Comparison of ENCODE assay signal across 15 cellular contexts in the genomic region with DNA sequence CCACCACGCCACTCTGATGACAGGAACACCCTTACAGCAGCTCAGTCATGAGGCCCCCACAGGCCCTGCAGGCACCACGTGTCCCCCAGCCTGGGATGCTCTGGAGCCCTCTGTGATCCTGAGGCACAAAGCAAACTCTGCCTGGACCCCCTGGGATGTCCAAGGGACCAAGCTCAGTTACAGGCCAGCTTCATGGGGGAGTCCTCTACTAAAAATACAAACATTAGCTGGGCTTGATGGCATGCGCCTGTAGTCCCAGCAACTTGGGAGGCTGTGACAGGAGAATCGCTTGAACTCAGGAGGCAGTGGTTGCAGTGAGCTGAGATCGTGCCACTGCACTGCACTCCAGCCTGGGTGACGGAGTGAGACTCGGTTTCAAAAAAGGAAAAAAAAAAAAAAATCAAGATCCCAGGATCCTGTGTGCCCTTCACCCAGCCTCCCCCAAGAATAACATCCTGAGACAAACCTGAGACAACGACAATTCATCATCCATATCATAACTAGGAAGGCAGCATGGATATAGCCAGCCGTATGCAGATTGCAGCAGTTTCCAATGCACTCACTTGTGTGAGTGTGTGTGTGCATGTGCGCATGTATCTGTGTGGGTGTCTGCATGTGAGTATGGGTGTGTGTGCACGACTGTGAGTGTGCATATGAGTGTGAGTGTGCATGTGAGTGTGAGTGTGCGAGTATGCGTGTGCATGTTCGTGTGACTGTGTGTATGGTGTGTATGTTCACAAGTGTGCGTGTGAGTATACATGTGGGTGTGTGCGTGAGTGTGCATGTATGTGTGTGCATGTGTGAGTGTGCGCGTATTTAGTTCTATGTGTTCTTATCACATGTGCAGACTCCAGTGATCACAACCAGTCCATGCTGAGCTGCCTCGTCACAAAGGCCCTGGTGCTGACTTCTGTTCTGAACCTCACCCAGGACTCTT. TPM values are rescaled to one million over a fixed set of nuclear protein-coding genes. Genes with fewer than 3 reads are reported as not detected.
DNase-seq lines count a peak whose midpoint lies in the region; ATAC-seq and TF ChIP-seq lines count a peak whose summit lies in the region.
"Had no signal": no experiment of that assay in that cellular context is flagged by ENCODE, and none has a peak within 500 bp of the region (broad histone marks: within the 10 kb centered on the region; RNA-seq: fewer than 3 reads in every experiment).

No MANE protein-coding gene starts in this region.

- H3K4me3 ChIP-seq in esophagus muscularis mucosa: no peak overlapping the region
- H3K4me3 ChIP-seq in psoas muscle: peak overlapping the region; percentile 79
- no peak overlapping the region for H3K4me3 ChIP-seq in Peyer's patch
- H3K4me3 ChIP-seq: colonic mucosa, spleen had no signal

- POLR2A ChIA-PET in RWPE1 (lab: Yijun Ruan, JAX; ENCODE audit: low non-redundant PET): no interaction called here

- H3K4me3 Mint-ChIP-seq in stimulated activated effector memory CD8-positive, alpha-beta T cell treated with anti-CD3 and anti-CD28 coated beads, Interleukin-12 subunit alpha, Interleukin-12 subunit beta, amount 100 ng/mL, for 72 hours: no peak overlapping the region
- H3K4me3 Mint-ChIP-seq: activated naive CD4-positive, alpha-beta T cell treated with anti-CD3 and anti-CD28 coated beads, Interleukin-2, amount 50 U/mL, for 24 hours had no signal

- H3K27ac Mint-ChIP-seq in stimulated activated effector memory CD8-positive, alpha-beta T cell treated with anti-CD3 and anti-CD28 coated beads, Interleukin-12 subunit alpha, Interleukin-12 subunit beta, amount 100 ng/mL, for 72 hours: no peak overlapping the region

- H3K4me1 ChIP-seq in esophagus muscularis mucosa: peaks cover 91 to 100% (median 99%) of the 10 kb centered on the region in 4 donors
- peaks cover 78% of the 10 kb centered on the region for H3K4me1 ChIP-seq in psoas muscle
- H3K4me1 ChIP-seq in Peyer's patch: peaks cover 0 to 73% (median 15%) of the 10 kb centered on the region in 4 donors

- H3K27me3 ChIP-seq in esophagus muscularis mucosa: no peaks in the 10 kb centered on the region
- no peaks in the 10 kb centered on the region for H3K27me3 ChIP-seq in psoas muscle (ENCODE audit: insufficient read depth in 3 of 3, low read length in 2 of 3)
- H3K27me3 ChIP-seq in Peyer's patch: no peaks in the 10 kb centered on the region
- H3K27me3 ChIP-seq: colonic mucosa, spleen had no signal

- intact Hi-C loops in esophagus muscularis mucosa (cut with DNase I): loop anchor here (5.0 to 10.0 kb wide), 3 partner anchors 93 to 250 kb away; no protein-coding TSS in a partner anchor
- intact Hi-C loops in psoas muscle (cut with DNase I): loop anchor here (5.0 to 10.0 kb wide), 6 partner anchors 52 to 252 kb away; partner anchors contain the start of gene NCOR2 (in 2 of the 2)

- CTCF ChIA-PET in RWPE1 (lab: Yijun Ruan, JAX): no interaction called here

- H3K36me3 Mint-ChIP-seq in stimulated activated effector memory CD8-positive, alpha-beta T cell treated with anti-CD3 and anti-CD28 coated beads, Interleukin-12 subunit alpha, Interleukin-12 subunit beta, amount 100 ng/mL, for 72 hours: peaks cover 6% of the 10 kb centered on the region
- H3K36me3 Mint-ChIP-seq: activated naive CD4-positive, alpha-beta T cell treated with anti-CD3 and anti-CD28 coated beads, Interleukin-2, amount 50 U/mL, for 24 hours had no signal

- ATAC-seq in psoas muscle (peak in 1 of 4 donors; percentile 0), GM21423 (IDR thresholded peaks at IDR 0.05; ENCODE audit: unreplicated experiment) (no peak)
- ATAC-seq in stimulated activated effector memory CD8-positive, alpha-beta T cell treated with anti-CD3 and anti-CD28 coated beads, Interleukin-12 subunit alpha, Interleukin-12 subunit beta, amount 100 ng/mL, for 72 hours: no peak

- TF ChIP-seq EP300 in esophagus muscularis mucosa (IDR thresholded peaks at IDR 0.05): no peak

- no peaks in the 10 kb centered on the region for H3K9me3 Mint-ChIP-seq in stimulated activated effector memory CD8-positive, alpha-beta T cell treated with anti-CD3 and anti-CD28 coated beads, Interleukin-12 subunit alpha, Interleukin-12 subunit beta, amount 100 ng/mL, for 72 hours
- H3K9me3 Mint-ChIP-seq: activated naive CD4-positive, alpha-beta T cell treated with anti-CD3 and anti-CD28 coated beads, Interleukin-2, amount 50 U/mL, for 24 hours had no signal

- TF ChIP-seq CTCF in 22Rv1 (IDR thresholded peaks at IDR 0.05) (no peak), RWPE1 (conservative IDR thresholded peaks at IDR 0.05; ENCODE audit: low read depth) (no peak), esophagus muscularis mucosa (IDR thresholded peaks at IDR 0.05) (no peak), psoas muscle (IDR thresholded peaks at IDR 0.05) (no peak), Peyer's patch (IDR thresholded peaks at IDR 0.05) (no peak)

- 82% methylated on average over 19 of the region's 19 CpGs for WGBS in esophagus muscularis mucosa
- WGBS in psoas muscle, 3 donors: 81 to 82% (median 82%) methylated on average over 19 of the region's 19 CpGs

- peaks cover 0 to 11% (median 0%) of the 10 kb centered on the region in 4 donors for H3K36me3 ChIP-seq in esophagus muscularis mucosa
- H3K36me3 ChIP-seq in psoas muscle (ENCODE audit: insufficient read depth in 1 of 2, low read depth in 1 of 2): no peaks in the 10 kb centered on the region
- no peaks in the 10 kb centered on the region for H3K36me3 ChIP-seq in Peyer's patch
- H3K36me3 ChIP-seq: colonic mucosa had no signal

- peaks cover 37% of the 10 kb centered on the region for H3K4me1 Mint-ChIP-seq in stimulated activated effector memory CD8-positive, alpha-beta T cell treated with anti-CD3 and anti-CD28 coated beads, Interleukin-12 subunit alpha, Interleukin-12 subunit beta, amount 100 ng/mL, for 72 hours

- no peak for TF ChIP-seq POLR2A in esophagus muscularis mucosa (IDR thresholded peaks at IDR 0.05; ENCODE audit: low read depth)
- TF ChIP-seq POLR2A in Peyer's patch (IDR thresholded peaks at IDR 0.05): no peak

- peak overlapping the region; percentile 100; the same call in 1 of the 2 replicates for H3K27ac ChIP-seq in 22Rv1
- peak overlapping the region; percentile 100 for H3K27ac ChIP-seq in RWPE1
- peak overlapping the region; percentile 96 to 98 (median 97) for H3K27ac ChIP-seq in esophagus muscularis mucosa (replicated peaks in 1 of 4)
- H3K27ac ChIP-seq in psoas muscle: peak overlapping the region; percentile 97
- no peak overlapping the region for H3K27ac ChIP-seq in Peyer's patch
- H3K27ac ChIP-seq: colonic mucosa had no signal

- DNase-seq in RWPE1 (ENCODE audit: low spot score) (no peak), esophagus muscularis mucosa (ENCODE audit: extremely low spot score) (no peak), psoas muscle (no peak), Peyer's patch (no peak)
- no peak for DNase-seq in stimulated activated CD4-positive, alpha-beta T cell treated with anti-CD3 and anti-CD28 coated beads, Interleukin-4, amount 100 ng/mL, for 24 hours
- no peak for DNase-seq in stimulated activated effector memory CD8-positive, alpha-beta T cell treated with anti-CD3 and anti-CD28 coated beads, Interleukin-12 subunit alpha, Interleukin-12 subunit beta, amount 100 ng/mL, for 72 hours (ENCODE audit: low spot score in 2 of 2)
- DNase-seq: colonic mucosa, DMS53, NCI-H1694 treated with DMSO at 0.1 percent for 48 hours, NCI-H526, SIG-M5, spleen had no signal

- H3K9me3 ChIP-seq in esophagus muscularis mucosa (no peaks in the 10 kb centered on the region), psoas muscle (no peaks in the 10 kb centered on the region), Peyer's patch (no peaks in the 10 kb centered on the region)
- H3K9me3 ChIP-seq: colonic mucosa, spleen had no signal

RNA-seq across cellular contexts. Expression of gene NCOR2, which starts 52.1 kb away (rescaled TPM):
- 100 to 1,000 TPM; 107 to 188 (median 131) TPM for total RNA-seq in esophagus muscularis mucosa
- 100 to 1,000 TPM; 134 to 164 (median 146) TPM for total RNA-seq in psoas muscle
- polyA plus RNA-seq in psoas muscle: 10 to 100 TPM; 44.1 to 62.2 (median 60.9) TPM
- 100 to 1,000 TPM; 105 to 330 (median 148) TPM for total RNA-seq in Peyer's patch

Comparison
In these comparisons a context has a peak if more than half of its experiments do, and no peak if none do; other contexts are left out.
1. H3K27ac ChIP-seq: peak in 22Rv1 (single experiment), RWPE1 (single experiment), esophagus muscularis mucosa (4 of 4) and psoas muscle (single experiment); none in Peyer's patch (0 of 4).